ENCODE assay signal across 16 cellular contexts in genomic region chr7:131524116-131524515, GRCh38. TPM values are rescaled to one million over a fixed set of nuclear protein-coding genes. Genes with fewer than 3 reads are reported as not detected.
DNase-seq lines count a peak whose midpoint lies in the region; ATAC-seq and TF ChIP-seq lines count a peak whose summit lies in the region.
"Had no signal": no experiment of that assay in that cellular context is flagged by ENCODE, and none has a peak within 500 bp of the region (broad histone marks: within the 10 kb centered on the region; RNA-seq: fewer than 3 reads in every experiment).

No MANE protein-coding gene starts in this region.

- H3K27ac ChIP-seq in heart left ventricle (peak overlapping the region in 11 of 12 donors; percentile 51 to 88 (median 74)), right cardiac atrium (ENCODE audit: low read length) (no peak overlapping the region), gastrocnemius medialis (peak overlapping the region; percentile 57 to 72 (median 68))
- H3K27ac ChIP-seq: 22Rv1, HL-60 had no signal

- H3K9me3 ChIP-seq in heart left ventricle = no peaks in the 10 kb centered on the region
- H3K9me3 ChIP-seq in right cardiac atrium (ENCODE audit: control insufficient read depth, low read length) = no peaks in the 10 kb centered on the region
- H3K9me3 ChIP-seq in gastrocnemius medialis = no peaks in the 10 kb centered on the region
- H3K9me3 ChIP-seq: Caco-2 had no signal

- peak overlapping the region; percentile 75 for H3K27ac Mint-ChIP-seq in WTC11
- H3K27ac Mint-ChIP-seq: CD14-positive monocyte; CD8-positive, alpha-beta T cell had no signal

- H3K4me3 ChIP-seq in heart left ventricle (no peak overlapping the region), right cardiac atrium (ENCODE audit: low read length) (no peak overlapping the region), gastrocnemius medialis (no peak overlapping the region)

- DNase-seq in heart left ventricle = no peak
- DNase-seq in right cardiac atrium = no peak
- DNase-seq in WTC11 (ENCODE audit: low spot score) = no peak
- peak; percentile 91 to 92 for DNase-seq in dermis microvascular lymphatic vessel endothelial cell (ENCODE audit: low read depth in 2 of 2)
- no peak for DNase-seq in gastrocnemius medialis
- DNase-seq in OCI-M1 (lab: John Stamatoyannopoulos, UW) = no peak
- no peak for DNase-seq in NCI-H524 treated with DMSO at 0.1 percent for 48 hours (lab: John Stamatoyannopoulos, UW)
- DNase-seq: Caco-2; CD8-positive, alpha-beta T cell; DND-41; GF-D8; HCEC 1CT had no signal

- H3K9me3 Mint-ChIP-seq in WTC11 = no peaks in the 10 kb centered on the region
- H3K9me3 Mint-ChIP-seq: CD14-positive monocyte; CD8-positive, alpha-beta T cell had no signal

- H3K4me1 ChIP-seq in heart left ventricle (peaks cover 5 to 90% (median 48%) of the 10 kb centered on the region in 12 donors), right cardiac atrium (ENCODE audit: control insufficient read depth, insufficient read depth, low read length) (peaks cover 6% of the 10 kb centered on the region), gastrocnemius medialis (peaks cover 13 to 23% of the 10 kb centered on the region in 2 donors)

- whole genome bisulfite sequencing in heart left ventricle, 4 donors = 35 to 38% (median 36%) methylated on average over 2 of the region's 2 CpGs
- WGBS in right cardiac atrium = 31% methylated on average over 2 of the region's 2 CpGs

- peak in 2 of 4 donors; percentile 26 to 73 for ATAC-seq in heart left ventricle
- ATAC-seq in right cardiac atrium = no peak
- ATAC-seq in WTC11 = no peak
- ATAC-seq in gastrocnemius medialis = peak; percentile 18 to 32
- ATAC-seq in activated CD4-positive, CD25-positive, alpha-beta regulatory T cell treated with anti-CD3 and anti-CD28 coated beads, Interleukin-2, amount 50 U/mL, for 24 hours = no peak
- ATAC-seq: CD8-positive, alpha-beta T cell had no signal

- H3K27me3 ChIP-seq in heart left ventricle (no peaks in the 10 kb centered on the region), right cardiac atrium (ENCODE audit: control insufficient read depth, insufficient read depth) (no peaks in the 10 kb centered on the region), gastrocnemius medialis (no peaks in the 10 kb centered on the region)

- POLR2A ChIA-PET in WTC11 (lab: Charles Lee) = no interaction called here

- in situ Hi-C loops in gastrocnemius medialis (cut with MboI; ENCODE audit: low sequenced_read_pairs in 4 of 4) = no loop called here

- peaks cover 85% of the 10 kb centered on the region for H3K4me1 Mint-ChIP-seq in WTC11

- CTCF ChIA-PET in WTC11 (lab: Charles Lee) = interaction anchor here (1.1 to 3.9 kb wide), 2 partner anchors 23 to 101 kb away, joined by 3 to 22 read pairs; no protein-coding TSS in a partner anchor

- no peaks in the 10 kb centered on the region for H3K36me3 ChIP-seq in heart left ventricle
- no peaks in the 10 kb centered on the region for H3K36me3 ChIP-seq in gastrocnemius medialis

- H3K4me3 Mint-ChIP-seq in WTC11 = no peak overlapping the region
- H3K4me3 Mint-ChIP-seq: CD14-positive monocyte; CD8-positive, alpha-beta T cell had no signal

- TF ChIP-seq POLR2A in heart left ventricle (IDR thresholded peaks at IDR 0.05) (no peak), gastrocnemius medialis (IDR thresholded peaks at IDR 0.05) (no peak)

- no peaks in the 10 kb centered on the region for H3K27me3 Mint-ChIP-seq in WTC11 (ENCODE audit: low read depth)

- TF ChIP-seq CTCF in heart left ventricle (IDR thresholded peaks at IDR 0.05) = no peak
- TF ChIP-seq CTCF in WTC11 (IDR thresholded peaks at IDR 0.05) = no peak
- TF ChIP-seq CTCF in gastrocnemius medialis (IDR thresholded peaks at IDR 0.05 in 4 of 5, conservative IDR thresholded peaks at IDR 0.05 in 1 of 5) = no peak

- H3K36me3 Mint-ChIP-seq in WTC11 = peaks cover 13% of the 10 kb centered on the region
- H3K36me3 Mint-ChIP-seq: CD14-positive monocyte; CD8-positive, alpha-beta T cell had no signal

- intact Hi-C loops in heart left ventricle (cut with DNase I) = no loop called here
- intact Hi-C loops in right cardiac atrium (cut with DNase I) = no loop called here
- intact Hi-C loops in gastrocnemius medialis (cut with DNase I; ENCODE audit: low total_unique reads) = no loop called here

TF ChIP-seq in WTC11, 78 proteins besides CTCF, POLR2A, EP300 and RAD21 (continues in another document):
- TF ChIP-seq PRRX2 (CRISPR knock-in tag; IDR thresholded peaks at IDR 0.05) (no peak), SMAD4 (CRISPR knock-in tag; IDR thresholded peaks at IDR 0.05) (no peak), CREM (CRISPR knock-in tag; IDR thresholded peaks at IDR 0.05) (no peak), ZNF281 (CRISPR knock-in tag; IDR thresholded peaks at IDR 0.05) (no peak), ZNF317 (CRISPR knock-in tag; IDR thresholded peaks at IDR 0.05; ENCODE audit: borderline replicate concordance, low read depth) (no peak), NR1H2 (CRISPR knock-in tag; IDR thresholded peaks at IDR 0.05) (no peak), E2F4 (CRISPR knock-in tag; IDR thresholded peaks at IDR 0.05; ENCODE audit: borderline replicate concordance, low read depth) (no peak), ERG (CRISPR knock-in tag; IDR thresholded peaks at IDR 0.05) (no peak), NFATC4 (CRISPR knock-in tag; IDR thresholded peaks at IDR 0.05) (no peak), AR (CRISPR knock-in tag; IDR thresholded peaks at IDR 0.05) (no peak)

RNA-seq across cellular contexts. Expression of gene PODXL, which starts 32.3 kb away (rescaled TPM):
- total RNA-seq in heart left ventricle (100 to 1,000 TPM in 1 of 9 donors, 10 to 100 TPM in 8; 57.7 to 230 (median 75.1) TPM), right cardiac atrium (10 to 100 TPM; 60.7 to 81.1 (median 63.9) TPM), WTC11 (2021) (483 to 623 TPM (median 614 TPM) in 3 replicates), dermis microvascular lymphatic vessel endothelial cell (194 and 210 TPM in 2 replicates), gastrocnemius medialis (10 to 100 TPM in 3 of 4 donors, 1 to 10 TPM in 1; 7.9 to 21.3 (median 13.2) TPM)
- polyA plus RNA-seq in heart left ventricle (10 to 100 TPM; 30.9 to 64.6 TPM), right cardiac atrium (29.1 TPM)

Comparison
In these comparisons a context has a peak if more than half of its experiments do, and no peak if none do; other contexts are left out.
1. ATAC-seq: peak in gastrocnemius medialis (2 of 2); none in right cardiac atrium (0 of 2), WTC11 (single experiment) and activated CD4-positive, CD25-positive, alpha-beta regulatory T cell treated with anti-CD3 and anti-CD28 coated beads, Interleukin-2, amount 50 U/mL, for 24 hours (0 of 2).
2. DNase-seq: peak in dermis microvascular lymphatic vessel endothelial cell (2 of 2); none in heart left ventricle (0 of 5), right cardiac atrium (0 of 3), WTC11 (single experiment), gastrocnemius medialis (0 of 2), OCI-M1 (single experiment) and NCI-H524 treated with DMSO at 0.1 percent for 48 hours (single experiment).